1 cellular context compared by ENCODE assay signal in genomic region chr20:63745961-63746765, GRCh38.
TF ChIP-seq lines count a peak whose summit lies in the region.

No MANE protein-coding gene starts in this region.

TF ChIP-seq in SK-N-SH, 30 proteins besides CTCF, POLR2A, EP300 and RAD21 (continued from another document):
- TF ChIP-seq REST (IDR thresholded peaks at IDR 0.05; ENCODE audit: low read depth, low read length) (no peak), TCF12 (IDR thresholded peaks at IDR 0.05) (no peak), TEAD4 (IDR thresholded peaks at IDR 0.05; ENCODE audit: borderline replicate concordance, insufficient read depth) (no peak)
